ENCODE assay signal across 16 cellular contexts in genomic region chr5:54621742-54622141, GRCh38.
DNase-seq lines count a peak whose midpoint lies in the region; ATAC-seq and TF ChIP-seq lines count a peak whose summit lies in the region.
"Had no signal": no experiment of that assay in that cellular context is flagged by ENCODE, and none has a peak within 500 bp of the region (broad histone marks: within the 10 kb centered on the region; RNA-seq: fewer than 3 reads in every experiment).

No MANE protein-coding gene starts in this region.

- no peak for DNase-seq in HEK293T (ENCODE audit: extremely low spot score)
- DNase-seq in astrocyte of the hippocampus (ENCODE audit: low read depth, low spot score) = peak; percentile 37
- peak; percentile 35 for DNase-seq in midbrain (lab: John Stamatoyannopoulos, UW)
- no peak for DNase-seq in tibial artery
- no peak for DNase-seq in GM19238 (ENCODE audit: insufficient read length, low spot score)
- DNase-seq in foreskin fibroblast = no peak
- DNase-seq: Calu3; CD8-positive, alpha-beta T cell; DMS53; DND-41; EL; HCEC 1CT had no signal

- H3K4me3 ChIP-seq in tibial artery (no peak overlapping the region), foreskin fibroblast (ENCODE audit: low read depth in 1 of 2, low read length in 2 of 2) (no peak overlapping the region)
- H3K4me3 ChIP-seq: BLaER1 treated with 17β-estradiol and CSF1 and Interleukin-3, amounts not matched to agents 10 nM and 100 nM; GM23338; K562 had no signal

- no peak for ATAC-seq in GM19324 (IDR thresholded peaks at IDR 0.05; ENCODE audit: low FRiP score, unreplicated experiment)
- ATAC-seq: CD8-positive, alpha-beta T cell; GM23338; K562 had no signal

- H3K9me3 ChIP-seq in tibial artery = no peaks in the 10 kb centered on the region

- H3K36me3 ChIP-seq in tibial artery = no peaks in the 10 kb centered on the region

- H3K27me3 ChIP-seq in tibial artery = no peaks in the 10 kb centered on the region
- H3K27me3 ChIP-seq: BLaER1 treated with 17β-estradiol and CSF1 and Interleukin-3, amounts not matched to agents 10 nM and 100 nM had no signal

- POLR2A ChIA-PET in HEK293T (lab: Yijun Ruan, JAX) = no interaction called here

- TF ChIP-seq CTCF in tibial artery (IDR thresholded peaks at IDR 0.05) (no peak), foreskin fibroblast (IDR thresholded peaks at IDR 0.05; ENCODE audit: low read depth, low read length) (no peak)

- intact Hi-C loops in tibial artery (cut with DNase I; ENCODE audit: low total_unique reads) = no loop called here

- CTCF ChIA-PET in HEK293T (lab: Yijun Ruan, JAX) = no interaction called here

- H3K27ac ChIP-seq in tibial artery = peak overlapping the region; percentile 65 to 70

- peaks cover 0 to 45% (median 28%) of the 10 kb centered on the region in 4 donors for H3K4me1 ChIP-seq in tibial artery

TF ChIP-seq in HEK293T, 16 proteins besides CTCF, POLR2A, EP300 and RAD21:
- peak; percentile 69 for TF ChIP-seq PKNOX1 (IDR thresholded peaks at IDR 0.05)
- no peak for TF ChIP-seq ELF4 (IDR thresholded peaks at IDR 0.05)

Comparison
In these comparisons a context has a peak if more than half of its experiments do, and no peak if none do; other contexts are left out.
1. DNase-seq: peak in astrocyte of the hippocampus (single experiment) and midbrain (single experiment); none in HEK293T (single experiment), tibial artery (0 of 2), GM19238 (single experiment) and foreskin fibroblast (0 of 2).